In genomic region chr6:38487423-38487822, GRCh38 we compare ENCODE assay signal across 31 cellular contexts.
"Had no signal": no experiment of that assay in that cellular context is flagged by ENCODE, and none has a peak within 500 bp of the region (broad histone marks: within the 10 kb centered on the region; RNA-seq: fewer than 3 reads in every experiment).

No MANE protein-coding gene starts in this region.

- DNase-seq: activated B cell treated with CpG ODN at 0.5 μM for 24 hours; activated CD4-positive, alpha-beta memory T cell treated with anti-CD3 and anti-CD28 coated beads for 36 hours; activated CD4-positive, alpha-beta T cell treated with anti-CD3 and anti-CD28 coated beads for 4 hours; activated CD4-positive, alpha-beta T cell treated with anti-CD3 and anti-CD28 coated beads, Interleukin-2, amount 10 ng/mL, durations not matched to agents 24 days and 14 days; activated CD4-positive, alpha-beta T cell treated with anti-CD3 and anti-CD28 coated beads, Interleukin-2, amount 50 U/mL, for 1 hour; activated CD4-positive, alpha-beta T cell treated with anti-CD3 and anti-CD28 coated beads, Interleukin-2, amount 50 U/mL, for 4 hours; activated CD4-positive, CD25-positive, alpha-beta regulatory T cell treated with anti-CD3 and anti-CD28 coated beads, Interleukin-2, amount 50 U/mL, for 72 hours; activated CD8-positive, alpha-beta memory T cell treated with anti-CD3 and anti-CD28 coated beads, Interleukin-2, amount 50 U/mL, for 4 hours; activated CD8-positive, alpha-beta T cell treated with anti-CD3 and anti-CD28 coated beads for 36 hours; activated effector memory CD4-positive, alpha-beta T cell treated with anti-CD3 and anti-CD28 coated beads, Interleukin-2, amount 50 U/mL, for 16 hours; activated gamma-delta T cell treated with Interleukin-2 at 50 U/mL for 16 hours; activated naive CD4-positive, alpha-beta T cell; activated naive CD4-positive, alpha-beta T cell treated with anti-CD3 and anti-CD28 coated beads for 36 hours; activated naive CD4-positive, alpha-beta T cell treated with anti-CD3 and anti-CD28 coated beads, Interleukin-2, amount 50 U/mL, for 16 hours; activated naive CD8-positive, alpha-beta T cell treated with anti-CD3 and anti-CD28 coated beads for 36 hours; activated T-cell treated with anti-CD3 and anti-CD28 coated beads for 4 hours; activated T-cell treated with anti-CD3 and anti-CD28 coated beads, Interleukin-2, amount 50 U/mL, for 1 hour; activated T-cell treated with anti-CD3 and anti-CD28 coated beads, Interleukin-2, amount 50 U/mL, for 48 hours; adrenal gland; amniotic stem cell; aorta; body of pancreas; brain microvascular endothelial cell; caudate nucleus; T-cell; T-helper 17 cell had no signal

- H3K4me3 Mint-ChIP-seq: activated B cell treated with CpG ODN at 0.5 μM for 24 hours; activated CD4-positive, alpha-beta memory T cell treated with anti-CD3 and anti-CD28 coated beads for 36 hours; activated CD4-positive, alpha-beta T cell treated with anti-CD3 and anti-CD28 coated beads, Interleukin-2, amount 10 ng/mL, durations not matched to agents 24 days and 14 days; activated CD8-positive, alpha-beta T cell treated with anti-CD3 and anti-CD28 coated beads for 36 hours; activated naive CD4-positive, alpha-beta T cell treated with anti-CD3 and anti-CD28 coated beads for 36 hours; activated naive CD8-positive, alpha-beta T cell treated with anti-CD3 and anti-CD28 coated beads for 36 hours; activated T-helper 1 cell treated with anti-CD3 and anti-CD28 coated beads, Interleukin-12 subunit alpha, Interleukin-12 subunit beta, Interleukin-2, Interleukin-4 antibody, amounts not matched to agents 30 ng/mL and 10 ng/mL and 1 ng/mL, durations not matched to agents 14 hours and 24 hours and 36 hours; activated T-helper 17 cell treated with anti-CD3 and anti-CD28 coated beads, Interleukin-2, amount 50 U/mL, for 72 hours; T-cell; T-helper 17 cell had no signal

- H3K4me3 ChIP-seq: adrenal gland, body of pancreas, cardiac muscle cell had no signal

- H3K27me3 ChIP-seq: adrenal gland, body of pancreas, brain microvascular endothelial cell, cardiac muscle cell had no signal

- H3K36me3 ChIP-seq: adrenal gland, brain microvascular endothelial cell, cardiac muscle cell had no signal

- H3K9me3 Mint-ChIP-seq: activated B cell treated with CpG ODN at 0.5 μM for 24 hours; activated CD4-positive, alpha-beta memory T cell treated with anti-CD3 and anti-CD28 coated beads for 36 hours; activated CD4-positive, alpha-beta T cell treated with anti-CD3 and anti-CD28 coated beads, Interleukin-2, amount 10 ng/mL, durations not matched to agents 24 days and 14 days; activated CD8-positive, alpha-beta T cell treated with anti-CD3 and anti-CD28 coated beads for 36 hours; activated naive CD4-positive, alpha-beta T cell treated with anti-CD3 and anti-CD28 coated beads for 36 hours; activated naive CD4-positive, alpha-beta T cell treated with anti-CD3 and anti-CD28 coated beads, Interleukin-2, amount 50 U/mL, for 72 hours; activated naive CD8-positive, alpha-beta T cell treated with anti-CD3 and anti-CD28 coated beads for 36 hours; activated T-helper 1 cell treated with anti-CD3 and anti-CD28 coated beads, Interleukin-12 subunit alpha, Interleukin-12 subunit beta, Interleukin-2, Interleukin-4 antibody, amounts not matched to agents 30 ng/mL and 10 ng/mL and 1 ng/mL, durations not matched to agents 14 hours and 24 hours and 36 hours; activated T-helper 17 cell treated with anti-CD3 and anti-CD28 coated beads, Interleukin-2, amount 50 U/mL, for 72 hours; T-cell had no signal

- H3K36me3 Mint-ChIP-seq: activated CD4-positive, alpha-beta memory T cell treated with anti-CD3 and anti-CD28 coated beads for 36 hours; activated naive CD4-positive, alpha-beta T cell treated with anti-CD3 and anti-CD28 coated beads, Interleukin-2, amount 50 U/mL, for 72 hours had no signal

- ATAC-seq: activated CD8-positive, alpha-beta T cell treated with anti-CD3 and anti-CD28 coated beads for 36 hours; activated naive CD4-positive, alpha-beta T cell treated with anti-CD3 and anti-CD28 coated beads, Interleukin-2, amount 50 U/mL, for 72 hours; activated T-helper 17 cell treated with anti-CD3 and anti-CD28 coated beads, Interleukin-2, amount 50 U/mL, for 72 hours; body of pancreas; T-cell; T-helper 17 cell had no signal

- H3K27me3 Mint-ChIP-seq: activated B cell treated with CpG ODN at 0.5 μM for 24 hours; activated CD4-positive, alpha-beta memory T cell treated with anti-CD3 and anti-CD28 coated beads for 36 hours; activated CD4-positive, alpha-beta T cell treated with anti-CD3 and anti-CD28 coated beads, Interleukin-2, amount 10 ng/mL, durations not matched to agents 24 days and 14 days; activated CD8-positive, alpha-beta T cell treated with anti-CD3 and anti-CD28 coated beads for 36 hours; activated naive CD8-positive, alpha-beta T cell treated with anti-CD3 and anti-CD28 coated beads for 36 hours; activated T-helper 17 cell treated with anti-CD3 and anti-CD28 coated beads, Interleukin-2, amount 50 U/mL, for 72 hours; T-cell; T-helper 17 cell had no signal

- H3K27ac Mint-ChIP-seq: activated B cell treated with CpG ODN at 0.5 μM for 24 hours; activated CD4-positive, alpha-beta memory T cell treated with anti-CD3 and anti-CD28 coated beads for 36 hours; activated CD4-positive, alpha-beta T cell treated with anti-CD3 and anti-CD28 coated beads, Interleukin-2, amount 10 ng/mL, durations not matched to agents 24 days and 14 days; activated CD8-positive, alpha-beta T cell treated with anti-CD3 and anti-CD28 coated beads for 36 hours; activated naive CD4-positive, alpha-beta T cell treated with anti-CD3 and anti-CD28 coated beads for 36 hours; activated naive CD8-positive, alpha-beta T cell treated with anti-CD3 and anti-CD28 coated beads for 36 hours; activated T-helper 1 cell treated with anti-CD3 and anti-CD28 coated beads, Interleukin-12 subunit alpha, Interleukin-12 subunit beta, Interleukin-2, Interleukin-4 antibody, amounts not matched to agents 30 ng/mL and 10 ng/mL and 1 ng/mL, durations not matched to agents 14 hours and 24 hours and 36 hours; activated T-helper 17 cell treated with anti-CD3 and anti-CD28 coated beads, Interleukin-2, amount 50 U/mL, for 72 hours; T-cell; T-helper 17 cell had no signal

- H3K4me1 Mint-ChIP-seq: activated naive CD8-positive, alpha-beta T cell treated with anti-CD3 and anti-CD28 coated beads for 36 hours; activated T-helper 17 cell treated with anti-CD3 and anti-CD28 coated beads, Interleukin-2, amount 50 U/mL, for 72 hours; T-helper 17 cell had no signal

- H3K4me1 ChIP-seq: adrenal gland, body of pancreas had no signal

- H3K9me3 ChIP-seq: adrenal gland, body of pancreas had no signal

- H3K27ac ChIP-seq: adrenal gland, body of pancreas, brain microvascular endothelial cell, cardiac muscle cell, VCaP had no signal
